31 cellular contexts compared by ENCODE assay signal in genomic region chr2:52334185-52334584, GRCh38.
"Had no signal": no experiment of that assay in that cellular context is flagged by ENCODE, and none has a peak within 500 bp of the region (broad histone marks: within the 10 kb centered on the region; RNA-seq: fewer than 3 reads in every experiment).

No MANE protein-coding gene starts in this region.

- H3K27me3 ChIP-seq: adrenal gland, body of pancreas, brain microvascular endothelial cell, breast epithelium had no signal

- DNase-seq: activated B cell treated with CpG ODN at 0.5 μM for 24 hours; activated CD4-positive, alpha-beta memory T cell treated with anti-CD3 and anti-CD28 coated beads for 36 hours; activated CD4-positive, alpha-beta T cell treated with anti-CD3 and anti-CD28 coated beads for 4 hours; activated CD4-positive, alpha-beta T cell treated with anti-CD3 and anti-CD28 coated beads, Interleukin-2, amount 10 ng/mL, durations not matched to agents 24 days and 14 days; activated CD4-positive, alpha-beta T cell treated with anti-CD3 and anti-CD28 coated beads, Interleukin-2, amount 50 U/mL, for 1 hour; activated CD4-positive, alpha-beta T cell treated with anti-CD3 and anti-CD28 coated beads, Interleukin-2, amount 50 U/mL, for 4 hours; activated CD4-positive, CD25-positive, alpha-beta regulatory T cell treated with anti-CD3 and anti-CD28 coated beads, Interleukin-2, amount 50 U/mL, for 72 hours; activated CD8-positive, alpha-beta memory T cell treated with anti-CD3 and anti-CD28 coated beads, Interleukin-2, amount 50 U/mL, for 4 hours; activated CD8-positive, alpha-beta T cell treated with anti-CD3 and anti-CD28 coated beads for 36 hours; activated effector memory CD4-positive, alpha-beta T cell treated with anti-CD3 and anti-CD28 coated beads, Interleukin-2, amount 50 U/mL, for 16 hours; activated gamma-delta T cell treated with Interleukin-2 at 50 U/mL for 16 hours; activated naive CD4-positive, alpha-beta T cell; activated naive CD4-positive, alpha-beta T cell treated with anti-CD3 and anti-CD28 coated beads for 36 hours; activated naive CD4-positive, alpha-beta T cell treated with anti-CD3 and anti-CD28 coated beads, Interleukin-2, amount 50 U/mL, for 16 hours; activated naive CD8-positive, alpha-beta T cell treated with anti-CD3 and anti-CD28 coated beads for 36 hours; activated T-cell treated with anti-CD3 and anti-CD28 coated beads for 4 hours; activated T-cell treated with anti-CD3 and anti-CD28 coated beads, Interleukin-2, amount 50 U/mL, for 1 hour; activated T-cell treated with anti-CD3 and anti-CD28 coated beads, Interleukin-2, amount 50 U/mL, for 4 hours; activated T-cell treated with anti-CD3 and anti-CD28 coated beads, Interleukin-2, amount 50 U/mL, for 72 hours; adrenal gland; amniotic stem cell; aorta; body of pancreas; brain microvascular endothelial cell; central memory CD4-positive, alpha-beta T cell; T-helper 2 cell; T-helper 9 cell had no signal

- H3K4me1 ChIP-seq: adrenal gland, body of pancreas, breast epithelium had no signal

- H3K27ac ChIP-seq: adrenal gland, body of pancreas, brain microvascular endothelial cell, breast epithelium, VCaP had no signal

- H3K4me3 ChIP-seq: adrenal gland, body of pancreas, breast epithelium had no signal

- H3K36me3 ChIP-seq: adrenal gland, brain microvascular endothelial cell, breast epithelium had no signal

- ATAC-seq: activated CD8-positive, alpha-beta T cell treated with anti-CD3 and anti-CD28 coated beads for 36 hours; activated naive CD4-positive, alpha-beta T cell treated with anti-CD3 and anti-CD28 coated beads, Interleukin-2, amount 50 U/mL, for 72 hours; activated T-cell treated with anti-CD3 and anti-CD28 coated beads, Interleukin-2, amount 50 U/mL, for 4 hours; activated T-cell treated with anti-CD3 and anti-CD28 coated beads, Interleukin-2, amount 50 U/mL, for 72 hours; activated T-helper 17 cell treated with anti-CD3 and anti-CD28 coated beads, Interleukin-2, amount 50 U/mL, for 72 hours; body of pancreas had no signal

- H3K9me3 ChIP-seq: adrenal gland, body of pancreas, breast epithelium had no signal
